Comparison of ENCODE assay signal across 26 cellular contexts in genomic region chr6:20850687-20851416, GRCh38.
"Had no signal": no experiment of that assay in that cellular context is flagged by ENCODE, and none has a peak within 500 bp of the region (broad histone marks: within the 10 kb centered on the region; RNA-seq: fewer than 3 reads in every experiment).

No MANE protein-coding gene starts in this region.

- H3K36me3 Mint-ChIP-seq: natural killer cell treated with Interleukin-12 subunit alpha and Interleukin-12 subunit beta and Interleukin-15 and Interleukin-18, amount 100 ng/mL, for 72 hours had no signal

- H3K36me3 ChIP-seq: colonic mucosa, esophagus squamous epithelium, gastrocnemius medialis, neutrophil, pancreas, stomach, suprapubic skin, tibial nerve had no signal

- H3K27me3 Mint-ChIP-seq: activated CD4-positive, alpha-beta memory T cell treated with anti-CD3 and anti-CD28 coated beads for 36 hours; activated naive CD4-positive, alpha-beta T cell treated with anti-CD3 and anti-CD28 coated beads, Interleukin-2, amount 10 ng/mL, durations not matched to agents 7 days and 5 days; effector memory CD8-positive, alpha-beta T cell; natural killer cell treated with Interleukin-12 subunit alpha and Interleukin-12 subunit beta and Interleukin-15 and Interleukin-18, amount 100 ng/mL, for 72 hours had no signal

- H3K4me1 ChIP-seq: colonic mucosa, esophagus squamous epithelium, gastrocnemius medialis, pancreas, suprapubic skin, tibial nerve had no signal

- H3K4me3 ChIP-seq: colonic mucosa, dorsolateral prefrontal cortex, esophagus squamous epithelium, gastrocnemius medialis, pancreas, stomach, suprapubic skin, tibial nerve had no signal

- H3K4me3 Mint-ChIP-seq: activated CD4-positive, alpha-beta memory T cell treated with anti-CD3 and anti-CD28 coated beads for 36 hours; activated naive CD4-positive, alpha-beta T cell treated with anti-CD3 and anti-CD28 coated beads, Interleukin-2, amount 10 ng/mL, durations not matched to agents 7 days and 5 days; effector memory CD8-positive, alpha-beta T cell; natural killer cell treated with Interleukin-12 subunit alpha and Interleukin-12 subunit beta and Interleukin-15 and Interleukin-18, amount 100 ng/mL, for 72 hours had no signal

- DNase-seq: activated CD4-positive, alpha-beta memory T cell treated with anti-CD3 and anti-CD28 coated beads for 36 hours; activated CD4-positive, alpha-beta T cell treated with anti-CD3 and anti-CD28 coated beads for 48 hours; activated effector memory CD4-positive, alpha-beta T cell treated with anti-CD3 and anti-CD28 coated beads, Interleukin-2, amount 50 U/mL, for 16 hours; activated naive CD4-positive, alpha-beta T cell treated with anti-CD3 and anti-CD28 coated beads, Interleukin-2, amount 10 ng/mL, durations not matched to agents 7 days and 5 days; amygdala; colonic mucosa; dorsolateral prefrontal cortex; effector memory CD8-positive, alpha-beta T cell; esophagus squamous epithelium; gastrocnemius medialis; head of caudate nucleus; hypothalamus; left ventricle myocardium superior; mammary epithelial cell; midbrain; pancreas; right cardiac atrium; stimulated activated CD4-positive, alpha-beta T cell treated with anti-CD3 and anti-CD28 coated beads, Interleukin-12 subunit alpha, Interleukin-12 subunit beta, amount 100 ng/mL, for 4 hours; stimulated activated CD4-positive, alpha-beta T cell treated with anti-CD3 and anti-CD28 coated beads, Interleukin-4, amount 100 ng/mL, for 4 hours; stomach had no signal

- H3K9me3 ChIP-seq: colonic mucosa, esophagus squamous epithelium, gastrocnemius medialis, neutrophil, pancreas, stomach, suprapubic skin, tibial nerve had no signal

- H3K27me3 ChIP-seq: colonic mucosa, dorsolateral prefrontal cortex, esophagus squamous epithelium, gastrocnemius medialis, neutrophil, pancreas, stomach, suprapubic skin, tibial nerve had no signal

- H3K27ac Mint-ChIP-seq: activated CD4-positive, alpha-beta memory T cell treated with anti-CD3 and anti-CD28 coated beads for 36 hours; activated naive CD4-positive, alpha-beta T cell treated with anti-CD3 and anti-CD28 coated beads, Interleukin-2, amount 10 ng/mL, durations not matched to agents 7 days and 5 days; effector memory CD8-positive, alpha-beta T cell; natural killer cell treated with Interleukin-12 subunit alpha and Interleukin-12 subunit beta and Interleukin-15 and Interleukin-18, amount 100 ng/mL, for 72 hours had no signal

- H3K9me3 Mint-ChIP-seq: activated CD4-positive, alpha-beta memory T cell treated with anti-CD3 and anti-CD28 coated beads for 36 hours; activated naive CD4-positive, alpha-beta T cell treated with anti-CD3 and anti-CD28 coated beads, Interleukin-2, amount 10 ng/mL, durations not matched to agents 7 days and 5 days; effector memory CD8-positive, alpha-beta T cell; natural killer cell treated with Interleukin-12 subunit alpha and Interleukin-12 subunit beta and Interleukin-15 and Interleukin-18, amount 100 ng/mL, for 72 hours had no signal

- ATAC-seq: effector memory CD8-positive, alpha-beta T cell; gastrocnemius medialis; left ventricle myocardium superior; natural killer cell treated with Interleukin-12 subunit alpha and Interleukin-12 subunit beta and Interleukin-15 and Interleukin-18, amount 100 ng/mL, for 72 hours; pancreas; right cardiac atrium had no signal

- H3K27ac ChIP-seq: colonic mucosa, dorsolateral prefrontal cortex, esophagus squamous epithelium, gastrocnemius medialis, neutrophil, pancreas, stomach, suprapubic skin, tibial nerve had no signal

- FAIRE-seq: bronchial epithelial cell, endothelial cell of umbilical vein, pancreas had no signal
